ENCODE assay signal across 1 cellular context in the genomic region with DNA sequence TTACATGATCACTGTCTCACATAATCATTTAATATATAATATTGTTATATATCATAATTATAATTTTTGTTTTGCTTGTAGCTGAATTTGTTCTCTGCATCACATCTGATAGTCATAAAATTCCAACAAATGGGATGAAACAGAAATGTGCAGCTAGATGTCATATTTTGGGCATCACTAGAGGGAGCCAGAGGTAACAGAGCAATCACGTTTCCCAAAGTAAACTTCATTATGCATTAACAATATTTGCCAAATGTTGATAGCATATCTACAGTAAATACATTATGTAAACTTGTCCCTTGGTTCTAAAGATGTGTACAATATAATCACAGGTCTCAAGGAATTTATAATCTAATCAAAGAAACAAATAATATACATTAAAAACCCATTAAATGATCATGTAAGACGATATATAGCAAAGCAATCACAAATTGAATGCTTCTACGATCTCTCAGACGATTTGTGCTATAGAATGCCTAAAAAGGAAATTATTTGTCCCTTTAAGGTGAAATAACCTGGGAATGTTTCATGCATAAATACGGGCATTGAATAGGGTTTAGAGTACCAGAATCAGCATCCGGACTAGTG.
TF ChIP-seq lines count a peak whose summit lies in the region.

No MANE protein-coding gene starts in this region.

TF ChIP-seq in K562, 482 proteins besides CTCF, POLR2A, EP300 and RAD21 (continued from another document):
- TF ChIP-seq FOS (IDR thresholded peaks at IDR 0.05; ENCODE audit: extremely low read depth, insufficient read length), result no peak
